1 cellular context compared by ENCODE assay signal in genomic region chr19:40219721-40220276, GRCh38.
TF ChIP-seq lines count a peak whose summit lies in the region.

No MANE protein-coding gene starts in this region.

TF ChIP-seq in HEK293, 187 proteins besides CTCF, POLR2A, EP300 and RAD21 (continued from another document and continues in another):
- TF ChIP-seq ZSCAN4 (tag by site-specific recombination; IDR thresholded peaks at IDR 0.05) (no peak), PRDM1 (tag by site-specific recombination; IDR thresholded peaks at IDR 0.05) (peak; percentile 47), KLF9 (tag by site-specific recombination; IDR thresholded peaks at IDR 0.05; ENCODE audit: low read depth) (peak; percentile 41; the same call in 1 of the 2 replicates), ZNF624 (tag by site-specific recombination; IDR thresholded peaks at IDR 0.05) (no peak), ZNF48 (tag by site-specific recombination; IDR thresholded peaks at IDR 0.05) (no peak), ZNF221 (tag by site-specific recombination; IDR thresholded peaks at IDR 0.05; ENCODE audit: borderline replicate concordance) (no peak), ZNF324 (tag by site-specific recombination; IDR thresholded peaks at IDR 0.05) (peak; percentile 98), ZNF155 (tag by site-specific recombination; IDR thresholded peaks at IDR 0.05) (no peak), ZNF426 (tag by site-specific recombination; IDR thresholded peaks at IDR 0.05) (no peak), ZBTB1 (tag by site-specific recombination; IDR thresholded peaks at IDR 0.05) (no peak), ZNF792 (tag by site-specific recombination; IDR thresholded peaks at IDR 0.05) (no peak), ZFP69B (tag by site-specific recombination; IDR thresholded peaks at IDR 0.05) (peak; percentile 86), ZNF530 (tag by site-specific recombination; IDR thresholded peaks at IDR 0.05; ENCODE audit: low read depth) (no peak), ZBTB48 (tag by site-specific recombination; IDR thresholded peaks at IDR 0.05) (no peak), KLF7 (tag by site-specific recombination; IDR thresholded peaks at IDR 0.05; ENCODE audit: borderline replicate concordance) (no peak), ZBTB6 (tag by site-specific recombination; IDR thresholded peaks at IDR 0.05) (no peak), ZNF404 (tag by site-specific recombination; IDR thresholded peaks at IDR 0.05) (no peak), BCL11B (tag by site-specific recombination; IDR thresholded peaks at IDR 0.05; ENCODE audit: low read depth) (no peak), ZNF621 (tag by site-specific recombination; IDR thresholded peaks at IDR 0.05) (no peak), ZNF138 (tag by site-specific recombination; IDR thresholded peaks at IDR 0.05; ENCODE audit: borderline replicate concordance) (no peak), ZBTB20 (tag by site-specific recombination; IDR thresholded peaks at IDR 0.05) (peak; percentile 11), ZNF202 (tag by site-specific recombination; IDR thresholded peaks at IDR 0.05; ENCODE audit: borderline replicate concordance) (no peak), GFI1B (tag by site-specific recombination; IDR thresholded peaks at IDR 0.05) (no peak), FEZF1 (tag by site-specific recombination; IDR thresholded peaks at IDR 0.05) (no peak), ZNF248 (tag by site-specific recombination; IDR thresholded peaks at IDR 0.05) (no peak), ZFP3 (tag by site-specific recombination; IDR thresholded peaks at IDR 0.05; ENCODE audit: low read depth) (no peak), ZNF776 (tag by site-specific recombination; IDR thresholded peaks at IDR 0.05; ENCODE audit: borderline replicate concordance) (no peak), ZNF341 (tag by site-specific recombination; IDR thresholded peaks at IDR 0.05; ENCODE audit: low read depth) (no peak), ZNF664 (tag by site-specific recombination; IDR thresholded peaks at IDR 0.05) (peak; percentile 82), ZNF239 (tag by site-specific recombination; IDR thresholded peaks at IDR 0.05) (no peak), SP3 (tag by site-specific recombination; IDR thresholded peaks at IDR 0.05) (peak; percentile 77), ZNF777 (tag by site-specific recombination; IDR thresholded peaks at IDR 0.05; ENCODE audit: borderline replicate concordance) (no peak), HIC1 (tag by site-specific recombination; IDR thresholded peaks at IDR 0.05) (peak; percentile 94), ZNF18 (tag by site-specific recombination; IDR thresholded peaks at IDR 0.05) (no peak), YY2 (tag by site-specific recombination; IDR thresholded peaks at IDR 0.05) (peak; percentile 75), GLIS2 (tag by site-specific recombination; IDR thresholded peaks at IDR 0.05) (no peak; the same call in none of the 2 replicates), ZBTB49 (tag by site-specific recombination; IDR thresholded peaks at IDR 0.05; ENCODE audit: low read depth) (no peak), ZNF600 (tag by site-specific recombination; IDR thresholded peaks at IDR 0.05) (0 out of 2 replicates have a peak, but pooled peaks have one; percentile 51), ZNF660 (tag by site-specific recombination; IDR thresholded peaks at IDR 0.05) (peak; percentile 95), ZNF560 (tag by site-specific recombination; IDR thresholded peaks at IDR 0.05; ENCODE audit: borderline replicate concordance) (no peak), KLF16 (tag by site-specific recombination; IDR thresholded peaks at IDR 0.05) (0 out of 2 replicates have a peak, but pooled peaks have one; percentile 44), ZNF785 (tag by site-specific recombination; IDR thresholded peaks at IDR 0.05) (no peak), ZNF629 (tag by site-specific recombination; IDR thresholded peaks at IDR 0.05) (peak; percentile 93), ZNF76 (tag by site-specific recombination; IDR thresholded peaks at IDR 0.05; ENCODE audit: borderline replicate concordance, low read depth) (no peak), ZNF501 (tag by site-specific recombination; IDR thresholded peaks at IDR 0.05) (peak; percentile 87), ZNF548 (tag by site-specific recombination; IDR thresholded peaks at IDR 0.05) (no peak), ZFP37 (tag by site-specific recombination; IDR thresholded peaks at IDR 0.05) (peak; percentile 95), ZNF518A (tag by site-specific recombination; conservative IDR thresholded peaks at IDR 0.05; ENCODE audit: low read depth) (peak; percentile 42; the same call in 1 of the 2 replicates), PATZ1 (tag by site-specific recombination; IDR thresholded peaks at IDR 0.05) (peak; percentile 91), ZNF148 (tag by site-specific recombination; IDR thresholded peaks at IDR 0.05; ENCODE audit: borderline replicate concordance) (no peak; the same call in 1 of the 2 replicates)
